18 cellular contexts compared by ENCODE assay signal in the genomic region with DNA sequence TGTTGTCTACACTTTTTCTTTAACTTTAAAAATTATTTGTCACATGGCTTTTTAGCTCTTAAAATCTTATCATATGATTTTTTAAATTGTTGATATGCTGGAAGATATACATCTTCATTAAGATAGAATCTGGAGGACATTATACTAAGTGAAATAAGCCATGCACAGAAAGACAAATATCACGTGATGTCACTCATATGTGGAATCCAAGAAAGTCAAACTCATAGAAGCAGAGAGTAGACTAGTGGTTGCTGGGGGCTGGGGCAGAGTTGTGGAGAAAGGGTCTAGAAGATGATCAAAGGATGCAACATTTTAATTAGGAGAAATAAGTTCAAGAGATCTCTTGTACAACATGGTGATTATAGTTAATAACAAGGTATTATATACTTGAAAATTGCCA.
"Had no signal": no experiment of that assay in that cellular context is flagged by ENCODE, and none has a peak within 500 bp of the region (broad histone marks: within the 10 kb centered on the region; RNA-seq: fewer than 3 reads in every experiment).

No MANE protein-coding gene starts in this region.

- H3K4me3 Mint-ChIP-seq: naive thymus-derived CD8-positive, alpha-beta T cell; stimulated activated naive B cell treated with anti-CD40 and anti-IgM and Interleukin-4, amounts not matched to agents 10 μg/mL and 1 μg/mL and 100 μg/mL, for 72 hours; stimulated activated naive CD8-positive, alpha-beta T cell treated with anti-CD3 and anti-CD28 coated beads, Interleukin-15, amount 100 ng/mL, for 72 hours had no signal

- DNase-seq: dorsolateral prefrontal cortex; effector CD8-positive, alpha-beta T cell; heart right ventricle; islet precursor cell; mammary epithelial cell; mucosa of descending colon; naive thymus-derived CD8-positive, alpha-beta T cell; posterior cingulate gyrus; sigmoid colon; stimulated activated CD4-positive, alpha-beta T cell treated with anti-CD3 and anti-CD28 coated beads, Interleukin-2, amount 100 ng/mL, for 24 hours; stimulated activated CD4-positive, alpha-beta T cell treated with anti-CD3 and anti-CD28 coated beads, Interleukin-4, amount 100 ng/mL, for 4 hours; stimulated activated naive B cell treated with anti-CD40 and anti-IgM and Interleukin-4, amounts not matched to agents 10 μg/mL and 1 μg/mL and 100 μg/mL, for 72 hours; stimulated activated naive CD8-positive, alpha-beta T cell treated with anti-CD3 and anti-CD28 coated beads, Interleukin-15, amount 100 ng/mL, for 72 hours; trophoblast cell had no signal

- H3K27ac Mint-ChIP-seq: naive thymus-derived CD8-positive, alpha-beta T cell; stimulated activated naive B cell treated with anti-CD40 and anti-IgM and Interleukin-4, amounts not matched to agents 10 μg/mL and 1 μg/mL and 100 μg/mL, for 72 hours; stimulated activated naive CD8-positive, alpha-beta T cell treated with anti-CD3 and anti-CD28 coated beads, Interleukin-15, amount 100 ng/mL, for 72 hours had no signal

- H3K9me3 Mint-ChIP-seq: naive thymus-derived CD8-positive, alpha-beta T cell; stimulated activated naive B cell treated with anti-CD40 and anti-IgM and Interleukin-4, amounts not matched to agents 10 μg/mL and 1 μg/mL and 100 μg/mL, for 72 hours; stimulated activated naive CD8-positive, alpha-beta T cell treated with anti-CD3 and anti-CD28 coated beads, Interleukin-15, amount 100 ng/mL, for 72 hours had no signal

- H3K4me3 ChIP-seq: coronary artery, dorsolateral prefrontal cortex, heart right ventricle, mucosa of descending colon, sigmoid colon, skin epidermis, thoracic aorta had no signal

- H3K27me3 Mint-ChIP-seq: naive thymus-derived CD8-positive, alpha-beta T cell; stimulated activated naive B cell treated with anti-CD40 and anti-IgM and Interleukin-4, amounts not matched to agents 10 μg/mL and 1 μg/mL and 100 μg/mL, for 72 hours; stimulated activated naive CD8-positive, alpha-beta T cell treated with anti-CD3 and anti-CD28 coated beads, Interleukin-15, amount 100 ng/mL, for 72 hours had no signal

- H3K4me1 Mint-ChIP-seq: naive thymus-derived CD8-positive, alpha-beta T cell; stimulated activated naive B cell treated with anti-CD40 and anti-IgM and Interleukin-4, amounts not matched to agents 10 μg/mL and 1 μg/mL and 100 μg/mL, for 72 hours; stimulated activated naive CD8-positive, alpha-beta T cell treated with anti-CD3 and anti-CD28 coated beads, Interleukin-15, amount 100 ng/mL, for 72 hours had no signal

- H3K27me3 ChIP-seq: dorsolateral prefrontal cortex, heart right ventricle, neutrophil, sigmoid colon had no signal

- H3K4me1 ChIP-seq: heart right ventricle had no signal

- H3K9me3 ChIP-seq: heart right ventricle, mucosa of descending colon, sigmoid colon, thoracic aorta had no signal

- H3K36me3 Mint-ChIP-seq: naive thymus-derived CD8-positive, alpha-beta T cell; stimulated activated naive B cell treated with anti-CD40 and anti-IgM and Interleukin-4, amounts not matched to agents 10 μg/mL and 1 μg/mL and 100 μg/mL, for 72 hours had no signal

- H3K27ac ChIP-seq: coronary artery, dorsolateral prefrontal cortex, heart right ventricle, neutrophil, sigmoid colon, thoracic aorta had no signal

- H3K36me3 ChIP-seq: heart right ventricle, neutrophil had no signal
